In genomic region chr1:7128293-7128692, GRCh38 we compare ENCODE assay signal across 2 cellular contexts.
TF ChIP-seq lines count a peak whose summit lies in the region.

No MANE protein-coding gene starts in this region.

TF ChIP-seq in HEK293, 187 proteins besides CTCF, POLR2A, EP300 and RAD21 (continued from another document):
- TF ChIP-seq ZBTB10 (tag by site-specific recombination; IDR thresholded peaks at IDR 0.05), result no peak
- TF ChIP-seq ZNF211 (tag by site-specific recombination; IDR thresholded peaks at IDR 0.05; ENCODE audit: low read depth), result no peak
- TF ChIP-seq ZNF394 (tag by site-specific recombination; IDR thresholded peaks at IDR 0.05; ENCODE audit: borderline replicate concordance), result no peak
- no peak for TF ChIP-seq GLIS2 (tag by site-specific recombination; IDR thresholded peaks at IDR 0.05)

TF ChIP-seq in K562, 482 proteins besides CTCF, POLR2A, EP300 and RAD21 (continued from another document):
- no peak for TF ChIP-seq CREB3 (tag; conservative IDR thresholded peaks at IDR 0.05; ENCODE audit: low read depth)
- TF ChIP-seq RBM25 (IDR thresholded peaks at IDR 0.05; ENCODE audit: low read depth, low read length, severe bottlenecking), result peak; percentile 36
